Comparison of ENCODE assay signal across 33 cellular contexts in the genomic region with DNA sequence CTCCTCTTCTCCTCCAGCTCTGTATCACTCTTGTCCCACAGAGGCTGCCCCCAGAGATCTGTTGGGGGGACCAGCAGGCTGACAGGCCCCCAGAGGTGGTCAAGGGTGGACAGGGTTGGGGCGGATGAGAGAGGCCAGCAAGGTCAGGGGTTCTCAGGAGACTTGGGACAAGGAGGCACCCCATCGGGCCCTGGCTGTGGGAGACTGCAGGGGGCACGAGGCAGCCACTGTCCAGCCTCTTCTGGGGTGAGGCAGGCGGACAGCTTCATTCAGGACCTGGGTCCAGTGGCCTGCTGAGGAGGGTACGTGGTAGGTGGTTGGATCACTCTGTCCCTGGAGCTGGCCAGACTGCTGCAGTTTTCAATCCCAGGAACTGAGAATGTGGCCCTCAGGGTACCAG. TPM values are rescaled to one million over a fixed set of nuclear protein-coding genes. Genes with fewer than 3 reads are reported as not detected.
"Had no signal": no experiment of that assay in that cellular context is flagged by ENCODE, and none has a peak within 500 bp of the region (broad histone marks: within the 10 kb centered on the region; RNA-seq: fewer than 3 reads in every experiment).

No MANE protein-coding gene starts in this region.

- H3K4me3 Mint-ChIP-seq: stimulated activated effector memory CD8-positive, alpha-beta T cell treated with anti-CD3 and anti-CD28 coated beads, Interleukin-12 subunit alpha, Interleukin-12 subunit beta, amount 100 ng/mL, for 72 hours; stimulated activated memory B cell treated with anti-CD40 and anti-IgM and Interleukin-4, amounts not matched to agents 10 μg/mL and 1 μg/mL and 100 μg/mL, for 72 hours; stimulated activated naive B cell treated with anti-CD40 and anti-IgM and Interleukin-4, amounts not matched to agents 10 μg/mL and 1 μg/mL and 100 μg/mL, for 72 hours; stimulated activated naive CD8-positive, alpha-beta T cell treated with anti-CD3 and anti-CD28 coated beads, Interleukin-15, amount 100 ng/mL, for 72 hours; stimulated activated naive CD8-positive, alpha-beta T cell treated with anti-CD3 and anti-CD28 coated beads, Interleukin-15, Interleukin-2, amounts not matched to agents 100 ng/mL and 50 ng/mL, for 24 hours had no signal

- H3K4me3 ChIP-seq: stomach, suprapubic skin, testis, thoracic aorta, thyroid gland, tibial artery, tibial nerve, transverse colon, upper lobe of left lung, upper lobe of right lung, uterus, vagina had no signal

- H3K4me1 ChIP-seq: testis, thyroid gland, upper lobe of left lung, upper lobe of right lung, uterus had no signal

- H3K27ac Mint-ChIP-seq: stimulated activated effector memory CD8-positive, alpha-beta T cell treated with anti-CD3 and anti-CD28 coated beads, Interleukin-12 subunit alpha, Interleukin-12 subunit beta, amount 100 ng/mL, for 72 hours; stimulated activated memory B cell treated with anti-CD40 and anti-IgM and Interleukin-4, amounts not matched to agents 10 μg/mL and 1 μg/mL and 100 μg/mL, for 72 hours; stimulated activated naive B cell treated with anti-CD40 and anti-IgM and Interleukin-4, amounts not matched to agents 10 μg/mL and 1 μg/mL and 100 μg/mL, for 72 hours; stimulated activated naive CD8-positive, alpha-beta T cell treated with anti-CD3 and anti-CD28 coated beads, Interleukin-15, amount 100 ng/mL, for 72 hours; stimulated activated naive CD8-positive, alpha-beta T cell treated with anti-CD3 and anti-CD28 coated beads, Interleukin-15, Interleukin-2, amounts not matched to agents 100 ng/mL and 50 ng/mL, for 24 hours; type B pancreatic cell had no signal

- H3K36me3 Mint-ChIP-seq: stimulated activated effector memory CD8-positive, alpha-beta T cell treated with anti-CD3 and anti-CD28 coated beads, Interleukin-12 subunit alpha, Interleukin-12 subunit beta, amount 100 ng/mL, for 72 hours; stimulated activated memory B cell treated with anti-CD40 and anti-IgM and Interleukin-4, amounts not matched to agents 10 μg/mL and 1 μg/mL and 100 μg/mL, for 72 hours; stimulated activated naive B cell treated with anti-CD40 and anti-IgM and Interleukin-4, amounts not matched to agents 10 μg/mL and 1 μg/mL and 100 μg/mL, for 72 hours; type B pancreatic cell had no signal

- H3K27ac ChIP-seq: stomach, suprapubic skin, testis, thoracic aorta, thyroid gland, tibial artery, tibial nerve, transverse colon, upper lobe of left lung, upper lobe of right lung, uterus, vagina had no signal

- DNase-seq: stimulated activated CD4-positive, alpha-beta T cell treated with anti-CD3 and anti-CD28 coated beads, Interleukin-2, amount 100 ng/mL, for 48 hours; stimulated activated CD4-positive, alpha-beta T cell treated with anti-CD3 and anti-CD28 coated beads, Interleukin-4, amount 100 ng/mL, for 1 hour; stimulated activated CD4-positive, alpha-beta T cell treated with anti-CD3 and anti-CD28 coated beads, Interleukin-4, amount 100 ng/mL, for 24 hours; stimulated activated CD4-positive, alpha-beta T cell treated with anti-CD3 and anti-CD28 coated beads, Interleukin-4, amount 100 ng/mL, for 4 hours; stimulated activated CD8-positive, alpha-beta memory T cell treated with anti-CD3 and anti-CD28 coated beads, Interleukin-4, amount 100 ng/mL, for 48 hours; stimulated activated naive B cell treated with anti-CD40 and anti-IgM and Interleukin-4, amounts not matched to agents 10 μg/mL and 1 μg/mL and 100 μg/mL, for 72 hours; stimulated activated naive CD4-positive, alpha-beta T cell; stimulated activated naive CD4-positive, alpha-beta T cell treated with Interleukin-2 at 50 U/mL for 16 hours; stimulated activated naive CD8-positive, alpha-beta T cell treated with anti-CD3 and anti-CD28 coated beads, Interleukin-15, amount 100 ng/mL, for 72 hours; stimulated activated naive CD8-positive, alpha-beta T cell treated with anti-CD3 and anti-CD28 coated beads, Interleukin-15, Interleukin-2, amounts not matched to agents 100 U/mL and 50 U/mL, for 24 hours; stomach; substantia nigra; testis; thyroid gland; tibial artery; transverse colon; trophoblast cell; upper lobe of left lung; upper lobe of right lung; uterus had no signal

- H3K9me3 Mint-ChIP-seq: stimulated activated effector memory CD8-positive, alpha-beta T cell treated with anti-CD3 and anti-CD28 coated beads, Interleukin-12 subunit alpha, Interleukin-12 subunit beta, amount 100 ng/mL, for 72 hours; stimulated activated memory B cell treated with anti-CD40 and anti-IgM and Interleukin-4, amounts not matched to agents 10 μg/mL and 1 μg/mL and 100 μg/mL, for 72 hours; stimulated activated naive CD8-positive, alpha-beta T cell treated with anti-CD3 and anti-CD28 coated beads, Interleukin-15, amount 100 ng/mL, for 72 hours; stimulated activated naive CD8-positive, alpha-beta T cell treated with anti-CD3 and anti-CD28 coated beads, Interleukin-15, Interleukin-2, amounts not matched to agents 100 ng/mL and 50 ng/mL, for 24 hours; type B pancreatic cell had no signal

- H3K27me3 ChIP-seq: suprapubic skin, testis, thyroid gland, tibial artery, tibial nerve, transverse colon, upper lobe of left lung, upper lobe of right lung, uterus, vagina had no signal

- H3K36me3 ChIP-seq: stomach, suprapubic skin, thoracic aorta, thyroid gland, tibial artery, tibial nerve, transverse colon, upper lobe of left lung, upper lobe of right lung, uterus, vagina had no signal

- H3K9me3 ChIP-seq: stomach, suprapubic skin, testis, thoracic aorta, thyroid gland, tibial artery, tibial nerve, transverse colon, upper lobe of left lung, upper lobe of right lung, uterus, vagina had no signal

- H3K4me1 Mint-ChIP-seq: stimulated activated effector memory CD8-positive, alpha-beta T cell treated with anti-CD3 and anti-CD28 coated beads, Interleukin-12 subunit alpha, Interleukin-12 subunit beta, amount 100 ng/mL, for 72 hours had no signal

- ATAC-seq: stimulated activated effector memory CD8-positive, alpha-beta T cell treated with anti-CD3 and anti-CD28 coated beads, Interleukin-12 subunit alpha, Interleukin-12 subunit beta, amount 100 ng/mL, for 72 hours; stimulated activated memory B cell treated with anti-CD40 and anti-IgM and Interleukin-4, amounts not matched to agents 10 μg/mL and 1 μg/mL and 100 μg/mL, for 72 hours; stimulated activated naive B cell treated with anti-CD40 and anti-IgM and Interleukin-4, amounts not matched to agents 10 μg/mL and 1 μg/mL and 100 μg/mL, for 72 hours; stimulated activated naive CD8-positive, alpha-beta T cell treated with anti-CD3 and anti-CD28 coated beads, Interleukin-15, amount 100 ng/mL, for 72 hours; stimulated activated naive CD8-positive, alpha-beta T cell treated with anti-CD3 and anti-CD28 coated beads, Interleukin-15, Interleukin-2, amounts not matched to agents 100 U/mL and 50 U/mL, for 24 hours; upper lobe of right lung had no signal

- FAIRE-seq: urothelium cell line had no signal

RNA-seq across cellular contexts. Expression of a gene that starts 24.6 kb away (rescaled TPM):
- total RNA-seq: stomach, subcutaneous adipose tissue, suprapubic skin, temporal lobe, thoracic aorta, thyroid gland, tibial nerve, transverse colon, upper lobe of left lung, upper lobe of right lung, ureter, urinary bladder, uterus, vagina had no signal
- polyA plus RNA-seq: stomach, urinary bladder had no signal
